8 cellular contexts compared by ENCODE assay signal in the genomic region with DNA sequence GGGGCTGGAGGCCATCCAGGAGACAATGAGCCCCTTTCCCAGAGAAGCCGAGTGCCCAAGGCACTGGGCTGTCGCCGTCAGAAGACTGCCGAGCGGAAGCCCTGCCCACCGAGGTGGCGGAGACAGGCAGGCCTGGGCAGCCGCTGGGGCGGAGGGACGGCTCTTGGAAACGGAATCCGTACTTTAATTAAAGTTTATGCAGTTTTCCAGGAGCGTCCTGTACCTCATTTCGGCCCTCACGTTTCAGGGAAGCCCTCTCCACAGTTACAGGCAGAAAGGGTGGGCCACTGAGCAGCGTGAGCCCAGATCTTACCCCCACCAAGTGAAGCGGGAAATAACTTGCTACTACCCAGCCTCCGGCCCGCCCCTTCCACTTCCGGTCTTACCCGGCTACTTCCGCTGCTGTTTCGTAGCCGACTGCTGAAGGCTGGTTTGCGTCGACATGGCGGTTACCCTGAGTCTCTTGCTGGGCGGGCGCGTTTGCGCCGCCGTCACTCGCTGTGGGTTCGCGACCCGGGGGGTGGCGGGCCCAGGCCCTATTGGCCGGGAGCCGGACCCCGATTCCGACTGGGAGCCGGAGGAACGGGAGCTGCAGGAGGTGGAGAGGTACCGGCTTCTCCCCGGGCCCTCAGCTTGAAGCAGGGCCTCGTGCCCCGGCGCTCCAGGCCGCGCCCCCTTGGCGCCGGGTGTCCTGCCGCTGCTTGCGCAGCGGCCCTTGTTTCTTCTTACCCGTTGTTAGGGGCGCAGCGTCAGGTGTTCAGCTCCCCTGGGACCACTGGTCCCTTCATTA. TPM values are rescaled to one million over a fixed set of nuclear protein-coding genes. Genes with fewer than 3 reads are reported as not detected.
A peak's percentile ranks its signal among the peaks of the same experiment; 100 is the strongest.
DNase-seq lines count a peak whose midpoint lies in the region; ATAC-seq and TF ChIP-seq lines count a peak whose summit lies in the region.

NGRN (plus strand) TSS at position 402 of the 790 bp plus-strand sequence; CDS start at position 443, 41 bp downstream.

- intact Hi-C loops in mucosa of descending colon (cut with DNase I, micrococcal nuclease) = no loop called here

- peak within 1 kb of the TSS; percentile 93 for H3K27ac ChIP-seq in epithelial cell of prostate

- no peak for TF ChIP-seq RAD21 in Ishikawa (IDR thresholded peaks at IDR 0.05; ENCODE audit: low read depth)

- DNase-seq in DMS153 treated with DMSO at 0.1 percent for 48 hours (lab: John Stamatoyannopoulos, UW; ENCODE audit: unreplicated experiment) (peak; percentile 40), OCI-M2 (lab: John Stamatoyannopoulos, UW; ENCODE audit: unreplicated experiment) (peak; percentile 79), activated T-cell treated with anti-CD3 and anti-CD28 coated beads for 4 hours (peak; percentile 86), epithelial cell of prostate (ENCODE audit: low read depth, low spot score) (peak; percentile 43), mucosa of descending colon (peak; percentile 94 to 96 (median 96))
- DNase-seq in stimulated activated CD8-positive, alpha-beta memory T cell treated with anti-CD3 and anti-CD28 coated beads, Interleukin-4, amount 100 ng/mL, for 1 hour (ENCODE audit: low read depth in 2 of 2, low spot score in 1 of 2) = peak; percentile 78 to 84

- ATAC-seq in GM21619 (IDR thresholded peaks at IDR 0.05; ENCODE audit: unreplicated experiment) (peak; percentile 93), mucosa of descending colon (peak; percentile 89)

- peak within 1 kb of the TSS; percentile 80 for H3K4me3 ChIP-seq in mucosa of descending colon

- no peaks in the 10 kb centered on the region for H3K36me3 ChIP-seq in mucosa of descending colon (ENCODE audit: low read depth)

- no peaks in the 10 kb centered on the region for H3K9me3 ChIP-seq in mucosa of descending colon

- H3K4me1 ChIP-seq in mucosa of descending colon (ENCODE audit: low read depth) = peaks cover 35% of the 10 kb centered on the region

- TF ChIP-seq EP300 in Ishikawa (IDR thresholded peaks at IDR 0.05; ENCODE audit: borderline replicate concordance) = no peak

- no peak for TF ChIP-seq CTCF in mucosa of descending colon (IDR thresholded peaks at IDR 0.05)

TF ChIP-seq in Ishikawa, 13 proteins besides CTCF, POLR2A, EP300 and RAD21:
- TF ChIP-seq EGR1 (IDR thresholded peaks at IDR 0.05) = 0 out of 2 replicates have a peak, but pooled peaks have one; percentile 9
- TF ChIP-seq TAF1 (IDR thresholded peaks at IDR 0.05; ENCODE audit: low read depth) = peak; percentile 98
- TF ChIP-seq REST (IDR thresholded peaks at IDR 0.05; ENCODE audit: low read depth) = no peak
- TF ChIP-seq NFIC (IDR thresholded peaks at IDR 0.05) = peak; percentile 44; the same call in 1 of the 2 replicates
- TF ChIP-seq, protein P1, sequence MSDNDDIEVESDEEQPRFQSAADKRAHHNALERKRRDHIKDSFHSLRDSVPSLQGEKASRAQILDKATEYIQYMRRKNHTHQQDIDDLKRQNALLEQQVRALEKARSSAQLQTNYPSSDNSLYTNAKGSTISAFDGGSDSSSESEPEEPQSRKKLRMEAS (IDR thresholded peaks at IDR 0.05) = peak; percentile 84
- peak; percentile 51; the same call in 1 of the 2 replicates for TF ChIP-seq ZBTB7A (IDR thresholded peaks at IDR 0.05; ENCODE audit: low read depth)
- TF ChIP-seq YY1 (IDR thresholded peaks at IDR 0.05; ENCODE audit: low read depth) = peak; percentile 89
- peak; percentile 28; the same call in 1 of the 2 replicates for TF ChIP-seq FOXM1 (IDR thresholded peaks at IDR 0.05; ENCODE audit: borderline replicate concordance, low read depth)
- peak; percentile 22; the same call in 1 of the 2 replicates for TF ChIP-seq USF1 (IDR thresholded peaks at IDR 0.05)
- TF ChIP-seq TCF12 (IDR thresholded peaks at IDR 0.05; ENCODE audit: low read depth) = peak; percentile 77
- TF ChIP-seq CEBPB (IDR thresholded peaks at IDR 0.05) = no peak; the same call in none of the 2 replicates

RNA-seq across cellular contexts. Expression of gene NGRN, which starts in this region (rescaled TPM):
- total RNA-seq in mucosa of descending colon = 100 to 1,000 TPM in 1 of 3 donors, 10 to 100 TPM in 2; 41.7 to 111 (median 54.1) TPM

Comparison
In these comparisons a context has a peak if more than half of its experiments do, and no peak if none do; other contexts are left out.
1. Peak in every context shown above with its lines: DNase-seq, ATAC-seq, H3K4me3 ChIP-seq and H3K27ac ChIP-seq.
2. DNase-seq: peak in every context shown above with its lines; median percentile 96 in mucosa of descending colon; 86 in activated T-cell treated with anti-CD3 and anti-CD28 coated beads for 4 hours; 81 in stimulated activated CD8-positive, alpha-beta memory T cell treated with anti-CD3 and anti-CD28 coated beads, Interleukin-4, amount 100 ng/mL, for 1 hour; 79 in OCI-M2; 43 in epithelial cell of prostate; 40 in DMS153 treated with DMSO at 0.1 percent for 48 hours.